ENCODE assay signal across 29 cellular contexts in the genomic region with DNA sequence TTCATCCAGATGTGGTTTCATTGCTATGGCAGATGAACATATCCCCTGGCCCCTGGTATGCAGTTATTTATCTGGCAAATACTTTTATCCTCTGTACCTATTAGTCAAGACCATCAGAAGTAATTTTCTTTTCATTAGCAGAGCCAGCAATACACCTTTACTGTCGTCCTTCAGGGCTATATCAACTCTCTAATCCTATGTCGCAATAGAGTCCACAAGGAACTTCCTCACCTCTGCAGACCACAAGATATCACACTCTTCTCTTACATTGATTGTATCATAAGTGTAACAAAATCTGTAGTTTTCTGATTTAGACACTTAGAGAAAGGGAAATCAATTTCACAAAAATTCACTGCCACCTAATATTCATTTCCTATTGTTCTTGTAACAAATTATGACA.
"Had no signal": no experiment of that assay in that cellular context is flagged by ENCODE, and none has a peak within 500 bp of the region (broad histone marks: within the 10 kb centered on the region; RNA-seq: fewer than 3 reads in every experiment).

No MANE protein-coding gene starts in this region.

- H3K79me2 ChIP-seq: parathyroid adenoma had no signal

- DNase-seq: natural killer cell; occipital lobe; ovary; posterior cingulate gyrus; psoas muscle; right cardiac atrium; spleen; stimulated activated CD4-positive, alpha-beta T cell treated with anti-CD3 and anti-CD28 coated beads, Interleukin-12 subunit alpha, Interleukin-12 subunit beta, amount 100 ng/mL, for 4 hours; stimulated activated CD4-positive, alpha-beta T cell treated with anti-CD3 and anti-CD28 coated beads, Interleukin-1b, Interleukin-23, amount 100 ng/mL, for 48 hours; stimulated activated CD4-positive, alpha-beta T cell treated with anti-CD3 and anti-CD28 coated beads, Interleukin-4, amount 100 ng/mL, for 1 hour; stimulated activated CD4-positive, alpha-beta T cell treated with anti-CD3 and anti-CD28 coated beads, Interleukin-4, amount 100 ng/mL, for 4 hours; stimulated activated CD8-positive, alpha-beta memory T cell treated with anti-CD3 and anti-CD28 coated beads, Interleukin-4, amount 100 ng/mL, for 48 hours; stimulated activated naive CD4-positive, alpha-beta T cell treated with Interleukin-2 at 50 U/mL for 16 hours; stomach; thyroid gland; trophoblast cell; upper lobe of left lung had no signal

- H3K4me2 ChIP-seq: neural progenitor cell, smooth muscle cell had no signal

- H3K4me1 Mint-ChIP-seq: natural killer cell; neural progenitor cell; stimulated activated memory B cell treated with anti-CD40 and anti-IgM and Interleukin-4, amounts not matched to agents 10 μg/mL and 1 μg/mL and 100 μg/mL, for 72 hours had no signal

- H3K4me3 ChIP-seq: neural progenitor cell, ovary, psoas muscle, skin epidermis, smooth muscle cell, spleen, stomach, thoracic aorta, thyroid gland, tibial nerve, upper lobe of left lung, vagina had no signal

- H3K27ac Mint-ChIP-seq: natural killer cell; nephron; neural progenitor cell; progenitor cell of endocrine pancreas; stimulated activated memory B cell treated with anti-CD40 and anti-IgM and Interleukin-4, amounts not matched to agents 10 μg/mL and 1 μg/mL and 100 μg/mL, for 72 hours; stimulated activated naive CD8-positive, alpha-beta T cell treated with anti-CD3 and anti-CD28 coated beads, Interleukin-15, Interleukin-2, amounts not matched to agents 100 ng/mL and 50 ng/mL, for 24 hours had no signal

- H3K9me3 ChIP-seq: ovary, psoas muscle, spleen, stomach, thoracic aorta, thyroid gland, tibial nerve, upper lobe of left lung, vagina had no signal

- H3K27ac ChIP-seq: neural progenitor cell, ovary, parathyroid adenoma, psoas muscle, skin epidermis, spleen, stomach, thoracic aorta, thyroid gland, tibial nerve, upper lobe of left lung, vagina had no signal

- ATAC-seq: natural killer cell; psoas muscle; right cardiac atrium; sciatic nerve; stimulated activated memory B cell treated with anti-CD40 and anti-IgM and Interleukin-4, amounts not matched to agents 10 μg/mL and 1 μg/mL and 100 μg/mL, for 72 hours had no signal

- H3K36me3 ChIP-seq: neural progenitor cell, ovary, spleen, stomach, thoracic aorta, thyroid gland, tibial nerve, upper lobe of left lung, vagina had no signal

- H3K27me3 ChIP-seq: neural progenitor cell, ovary, spleen, stomach, thyroid gland, tibial nerve, upper lobe of left lung, vagina had no signal

- H3K9me3 Mint-ChIP-seq: nephron; neural progenitor cell; stimulated activated memory B cell treated with anti-CD40 and anti-IgM and Interleukin-4, amounts not matched to agents 10 μg/mL and 1 μg/mL and 100 μg/mL, for 72 hours; stimulated activated naive CD8-positive, alpha-beta T cell treated with anti-CD3 and anti-CD28 coated beads, Interleukin-15, Interleukin-2, amounts not matched to agents 100 ng/mL and 50 ng/mL, for 24 hours had no signal

- H3K9ac ChIP-seq: neural progenitor cell, parathyroid adenoma had no signal

- H3K4me1 ChIP-seq: neural progenitor cell, parathyroid adenoma, psoas muscle, spleen, stomach, thyroid gland, tibial nerve, upper lobe of left lung, vagina had no signal

- H2AFZ ChIP-seq: neural progenitor cell, parathyroid adenoma had no signal

- H3K4me3 Mint-ChIP-seq: natural killer cell; nephron; neural progenitor cell; stimulated activated memory B cell treated with anti-CD40 and anti-IgM and Interleukin-4, amounts not matched to agents 10 μg/mL and 1 μg/mL and 100 μg/mL, for 72 hours; stimulated activated naive CD8-positive, alpha-beta T cell treated with anti-CD3 and anti-CD28 coated beads, Interleukin-15, Interleukin-2, amounts not matched to agents 100 ng/mL and 50 ng/mL, for 24 hours had no signal

- H3K36me3 Mint-ChIP-seq: natural killer cell; neural progenitor cell; stimulated activated memory B cell treated with anti-CD40 and anti-IgM and Interleukin-4, amounts not matched to agents 10 μg/mL and 1 μg/mL and 100 μg/mL, for 72 hours had no signal

- H3K27me3 Mint-ChIP-seq: progenitor cell of endocrine pancreas; stimulated activated memory B cell treated with anti-CD40 and anti-IgM and Interleukin-4, amounts not matched to agents 10 μg/mL and 1 μg/mL and 100 μg/mL, for 72 hours; stimulated activated naive CD8-positive, alpha-beta T cell treated with anti-CD3 and anti-CD28 coated beads, Interleukin-15, Interleukin-2, amounts not matched to agents 100 ng/mL and 50 ng/mL, for 24 hours had no signal
